6 cellular contexts compared by ENCODE assay signal in the genomic region with DNA sequence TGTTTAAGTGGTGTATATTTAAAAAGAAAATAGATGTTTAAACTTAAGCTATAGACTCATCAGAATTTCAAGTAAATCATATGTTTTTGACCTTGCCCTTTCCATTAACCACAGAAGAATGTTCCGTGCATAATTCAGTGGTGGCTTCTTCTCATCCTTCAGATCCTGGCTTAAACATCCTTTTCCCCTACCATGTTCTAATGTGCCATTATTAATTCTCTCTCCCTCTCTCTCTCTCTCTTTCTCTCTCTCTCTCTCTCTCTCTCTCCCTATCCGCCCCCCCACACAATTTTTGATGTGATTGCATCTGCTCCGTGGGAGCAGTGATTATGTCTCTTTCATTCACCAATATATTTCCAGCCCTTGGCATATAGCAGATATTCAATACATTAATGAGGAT.
"Had no signal": no experiment of that assay in that cellular context is flagged by ENCODE, and none has a peak within 500 bp of the region (broad histone marks: within the 10 kb centered on the region; RNA-seq: fewer than 3 reads in every experiment).

No MANE protein-coding gene starts in this region.

- DNase-seq: H9, HCEC 1CT, HFFc6, KBM-7 had no signal

- H2AFZ ChIP-seq: GM23338 had no signal

- H3K27ac ChIP-seq: HL-60 had no signal

- H3K4me3 ChIP-seq: GM23338 had no signal

- H3K4me2 ChIP-seq: GM23338 had no signal
